Comparison of ENCODE assay signal across 14 cellular contexts in genomic region chr15:41282436-41282835, GRCh38. TPM values are rescaled to one million over a fixed set of nuclear protein-coding genes. Genes with fewer than 3 reads are reported as not detected.
DNase-seq lines count a peak whose midpoint lies in the region; ATAC-seq and TF ChIP-seq lines count a peak whose summit lies in the region.
"Not testable (repeated sequence)": the region's sequence is repeated elsewhere in the genome, so short reads cannot be mapped to it uniquely, and the experiment has no call there.
"Had no signal": no experiment of that assay in that cellular context is flagged by ENCODE, and none has a peak within 500 bp of the region (broad histone marks: within the 10 kb centered on the region; RNA-seq: fewer than 3 reads in every experiment).

No MANE protein-coding gene starts in this region.

- peaks cover 31 to 50% (median 45%) of the 10 kb centered on the region in 10 experiments for H3K4me1 ChIP-seq in BLaER1 treated with 17β-estradiol and CSF1 and Interleukin-3, amounts not matched to agents 10 nM and 100 nM

- not testable (repeated sequence) for H3K4me3 Mint-ChIP-seq in HFFc6
- H3K4me3 Mint-ChIP-seq in T-cell (peak overlapping the region; percentile 98 to 99 (median 99)), glutamatergic neuron (ENCODE audit: unreplicated experiment) (peak overlapping the region; percentile 90), nephron (peak overlapping the region; percentile 90 to 99 (median 95))
- peak overlapping the region; percentile 96 for H3K4me3 Mint-ChIP-seq in activated CD8-positive, alpha-beta T cell treated with anti-CD3 and anti-CD28 coated beads, Interleukin-2, amount 10 ng/mL, durations not matched to agents 7 days and 5 days
- H3K4me3 Mint-ChIP-seq in activated naive CD8-positive, alpha-beta T cell treated with anti-CD3 and anti-CD28 coated beads, Interleukin-2, amount 50 U/mL, for 24 hours: peak overlapping the region; percentile 99
- H3K4me3 Mint-ChIP-seq in stimulated activated naive CD8-positive, alpha-beta T cell treated with anti-CD3 and anti-CD28 coated beads, Interleukin-15, Interleukin-2, amounts not matched to agents 100 ng/mL and 50 ng/mL, for 24 hours: peak overlapping the region; percentile 100

- CTCF ChIA-PET in T-cell (lab: Charles Lee): interaction anchor here in 1 of 2 donors (1.4 kb wide), 1 partner anchor 51 kb away, joined by 4 read pairs; the partner anchor contains the start of gene CHP1
- CTCF ChIA-PET in activated CD8-positive, alpha-beta T cell treated with anti-CD3 and anti-CD28 coated beads, Interleukin-2, amount 10 ng/mL, durations not matched to agents 7 days and 5 days (lab: Charles Lee): interaction anchor here (1.3 kb wide), 1 partner anchor 50 kb away, joined by 4 read pairs; the partner anchor contains the start of genes NUSAP1 and OIP5

- peak overlapping the region in 5 of 11 experiments; percentile 10 to 81 (median 77); a peak in 11 of 22 replicates for H3K4me2 ChIP-seq in BLaER1 treated with 17β-estradiol and CSF1 and Interleukin-3, amounts not matched to agents 10 nM and 100 nM

- not testable (repeated sequence) for H3K27me3 ChIP-seq in BLaER1 treated with 17β-estradiol and CSF1 and Interleukin-3, amounts not matched to agents 10 nM and 100 nM

- H3K4me1 Mint-ChIP-seq in HFFc6 (ENCODE audit: low read depth): peaks cover 52% of the 10 kb centered on the region
- peaks cover 36 to 45% (median 39%) of the 10 kb centered on the region in 3 donors for H3K4me1 Mint-ChIP-seq in T-cell
- H3K4me1 Mint-ChIP-seq in activated CD8-positive, alpha-beta T cell treated with anti-CD3 and anti-CD28 coated beads, Interleukin-2, amount 10 ng/mL, durations not matched to agents 7 days and 5 days (ENCODE audit: low read depth): peaks cover 38% of the 10 kb centered on the region
- peaks cover 40% of the 10 kb centered on the region for H3K4me1 Mint-ChIP-seq in activated naive CD8-positive, alpha-beta T cell treated with anti-CD3 and anti-CD28 coated beads, Interleukin-2, amount 50 U/mL, for 24 hours
- peaks cover 16% of the 10 kb centered on the region for H3K4me1 Mint-ChIP-seq in glutamatergic neuron (ENCODE audit: low read depth, unreplicated experiment)
- H3K4me1 Mint-ChIP-seq in nephron: peaks cover 18% of the 10 kb centered on the region
- H3K4me1 Mint-ChIP-seq in stimulated activated naive CD8-positive, alpha-beta T cell treated with anti-CD3 and anti-CD28 coated beads, Interleukin-15, Interleukin-2, amounts not matched to agents 100 ng/mL and 50 ng/mL, for 24 hours (ENCODE audit: low read depth): peaks cover 43% of the 10 kb centered on the region

- H4K20me1 ChIP-seq in BLaER1 treated with 17β-estradiol and CSF1 and Interleukin-3, amounts not matched to agents 10 nM and 100 nM: peaks cover 0 to 17% (median 5%) of the 10 kb centered on the region in 11 experiments; a peak in 11 of 22 replicates

- peaks cover 44% of the 10 kb centered on the region for H3K36me3 Mint-ChIP-seq in HFFc6 (ENCODE audit: low read depth)
- H3K36me3 Mint-ChIP-seq in T-cell: peaks cover 32% of the 10 kb centered on the region
- peaks cover 59% of the 10 kb centered on the region for H3K36me3 Mint-ChIP-seq in activated CD8-positive, alpha-beta T cell treated with anti-CD3 and anti-CD28 coated beads, Interleukin-2, amount 10 ng/mL, durations not matched to agents 7 days and 5 days (ENCODE audit: low read depth)
- H3K36me3 Mint-ChIP-seq in activated naive CD8-positive, alpha-beta T cell treated with anti-CD3 and anti-CD28 coated beads, Interleukin-2, amount 50 U/mL, for 24 hours (ENCODE audit: low read depth): peaks cover 38% of the 10 kb centered on the region
- not testable (repeated sequence) for H3K36me3 Mint-ChIP-seq in glutamatergic neuron (ENCODE audit: unreplicated experiment)
- H3K36me3 Mint-ChIP-seq in nephron (ENCODE audit: low read depth): peaks cover 40% of the 10 kb centered on the region
- H3K36me3 Mint-ChIP-seq in stimulated activated naive CD8-positive, alpha-beta T cell treated with anti-CD3 and anti-CD28 coated beads, Interleukin-15, Interleukin-2, amounts not matched to agents 100 ng/mL and 50 ng/mL, for 24 hours (ENCODE audit: low read depth): peaks cover 45% of the 10 kb centered on the region

- H3K9me3 Mint-ChIP-seq in HFFc6; T-cell; activated CD8-positive, alpha-beta T cell treated with anti-CD3 and anti-CD28 coated beads, Interleukin-2, amount 10 ng/mL, durations not matched to agents 7 days and 5 days (ENCODE audit: insufficient read depth); activated naive CD8-positive, alpha-beta T cell treated with anti-CD3 and anti-CD28 coated beads, Interleukin-2, amount 50 U/mL, for 24 hours; glutamatergic neuron (ENCODE audit: unreplicated experiment); nephron; stimulated activated naive CD8-positive, alpha-beta T cell treated with anti-CD3 and anti-CD28 coated beads, Interleukin-15, Interleukin-2, amounts not matched to agents 100 ng/mL and 50 ng/mL, for 24 hours: not testable (repeated sequence)

- POLR2A ChIA-PET in T-cell (lab: Charles Lee): not testable (repeated sequence)
- POLR2A ChIA-PET in activated CD8-positive, alpha-beta T cell treated with anti-CD3 and anti-CD28 coated beads, Interleukin-2, amount 10 ng/mL, durations not matched to agents 7 days and 5 days (lab: Charles Lee): interaction anchor here (0.6 to 1.9 kb wide), 3 partner anchors 50 to 539 kb away, joined by 3 to 12 read pairs (median 3); partner anchors contain the start of genes CHAC1, NUSAP1 and OIP5

- DNase-seq in HFFc6; T-cell; activated CD8-positive, alpha-beta T cell treated with anti-CD3 and anti-CD28 coated beads, Interleukin-2, amount 10 ng/mL, durations not matched to agents 7 days and 5 days; activated naive CD8-positive, alpha-beta T cell treated with anti-CD3 and anti-CD28 coated beads, Interleukin-2, amount 50 U/mL, for 24 hours; glutamatergic neuron: not testable (repeated sequence)

- TF ChIP-seq CTCF in HFFc6 (IDR thresholded peaks at IDR 0.05); glutamatergic neuron (IDR thresholded peaks at IDR 0.05; ENCODE audit: partially characterized antibody, unreplicated experiment); nephron (IDR thresholded peaks at IDR 0.05; ENCODE audit: unreplicated experiment in 3 of 3): not testable (repeated sequence)

- H3K4me3 ChIP-seq in BLaER1 treated with 17β-estradiol and CSF1 and Interleukin-3, amounts not matched to agents 10 nM and 100 nM: not testable (repeated sequence)

- not testable (repeated sequence) for H3K9me3 ChIP-seq in BLaER1 treated with 17β-estradiol and CSF1 and Interleukin-3, amounts not matched to agents 10 nM and 100 nM (replicated peaks in 1 of 11)

- not testable (repeated sequence) for H3K27me3 Mint-ChIP-seq in HFFc6 (ENCODE audit: insufficient read depth); T-cell; activated CD8-positive, alpha-beta T cell treated with anti-CD3 and anti-CD28 coated beads, Interleukin-2, amount 10 ng/mL, durations not matched to agents 7 days and 5 days (ENCODE audit: low read depth); activated naive CD8-positive, alpha-beta T cell treated with anti-CD3 and anti-CD28 coated beads, Interleukin-2, amount 50 U/mL, for 24 hours; glutamatergic neuron (ENCODE audit: unreplicated experiment); nephron (ENCODE audit: low read depth); stimulated activated naive CD8-positive, alpha-beta T cell treated with anti-CD3 and anti-CD28 coated beads, Interleukin-15, Interleukin-2, amounts not matched to agents 100 ng/mL and 50 ng/mL, for 24 hours

- peak overlapping the region in 2 of 11 experiments; percentile 33 to 96; a peak in 3 of 22 replicates for H3K9ac ChIP-seq in BLaER1 treated with 17β-estradiol and CSF1 and Interleukin-3, amounts not matched to agents 10 nM and 100 nM

- not testable (repeated sequence) for ATAC-seq in T-cell (replicated peaks in 1 of 4); activated CD8-positive, alpha-beta T cell treated with anti-CD3 and anti-CD28 coated beads, Interleukin-2, amount 10 ng/mL, durations not matched to agents 7 days and 5 days; activated naive CD8-positive, alpha-beta T cell treated with anti-CD3 and anti-CD28 coated beads, Interleukin-2, amount 50 U/mL, for 24 hours

- H3K27ac Mint-ChIP-seq in HFFc6 (peak overlapping the region; percentile 91), T-cell (peak overlapping the region; percentile 94 to 98), glutamatergic neuron (ENCODE audit: unreplicated experiment) (peak overlapping the region; percentile 89), nephron (peak overlapping the region; percentile 92 to 98 (median 92))
- H3K27ac Mint-ChIP-seq in activated CD8-positive, alpha-beta T cell treated with anti-CD3 and anti-CD28 coated beads, Interleukin-2, amount 10 ng/mL, durations not matched to agents 7 days and 5 days: peak overlapping the region; percentile 95
- H3K27ac Mint-ChIP-seq in activated naive CD8-positive, alpha-beta T cell treated with anti-CD3 and anti-CD28 coated beads, Interleukin-2, amount 50 U/mL, for 24 hours: peak overlapping the region; percentile 98
- H3K27ac Mint-ChIP-seq in stimulated activated naive CD8-positive, alpha-beta T cell treated with anti-CD3 and anti-CD28 coated beads, Interleukin-15, Interleukin-2, amounts not matched to agents 100 ng/mL and 50 ng/mL, for 24 hours: peak overlapping the region; percentile 99

- peaks cover 40 to 61% (median 46%) of the 10 kb centered on the region in 11 experiments for H3K36me3 ChIP-seq in BLaER1 treated with 17β-estradiol and CSF1 and Interleukin-3, amounts not matched to agents 10 nM and 100 nM

- peak overlapping the region in 7 of 11 experiments; percentile 15 to 96 (median 93); a peak in 11 of 22 replicates for H3K27ac ChIP-seq in BLaER1 treated with 17β-estradiol and CSF1 and Interleukin-3, amounts not matched to agents 10 nM and 100 nM

RNA-seq across cellular contexts. Expression of gene OIP5, which starts 50.0 kb away (rescaled TPM):
- 1 to 10 TPM; 4.1 to 8.0 (median 7.1) TPM for total RNA-seq in HFFc6 (2021; fragmentation: NEBNext Ultra II Directional; extraction: Animal tissue kit (Norgen Biotek cat#: 25700))
- total RNA-seq in T-cell (under 1 TPM in 3 of 5 donors, not detected in 2; 0.58 to 0.82 (median 0.70) TPM), glutamatergic neuron (ENCODE audit: unreplicated experiment) (1.5 TPM)
- total RNA-seq in activated CD8-positive, alpha-beta T cell treated with anti-CD3 and anti-CD28 coated beads, Interleukin-2, amount 10 ng/mL, durations not matched to agents 7 days and 5 days: 10 to 100 TPM; 22.8 to 23.8 TPM
- total RNA-seq: Right ventricle myocardium superior had no signal

RNA-seq across cellular contexts. Expression of gene NUSAP1, which starts 50.2 kb away (rescaled TPM):
- total RNA-seq in HFFc6 (2021; fragmentation: NEBNext Ultra II Directional; extraction: Animal tissue kit (Norgen Biotek cat#: 25700)): 10 to 100 TPM; 30.9 to 69.0 (median 63.6) TPM
- total RNA-seq in T-cell (1 to 10 TPM; 5.4 to 9.4 (median 7.0) TPM), glutamatergic neuron (ENCODE audit: unreplicated experiment) (19.3 TPM)
- total RNA-seq in activated CD8-positive, alpha-beta T cell treated with anti-CD3 and anti-CD28 coated beads, Interleukin-2, amount 10 ng/mL, durations not matched to agents 7 days and 5 days: 100 to 1,000 TPM; 281 to 287 TPM

RNA-seq across cellular contexts. Expression of gene CHP1, which starts 51.4 kb away (rescaled TPM):
- total RNA-seq in HFFc6 (2021; fragmentation: NEBNext Ultra II Directional; extraction: Animal tissue kit (Norgen Biotek cat#: 25700)): 100 to 1,000 TPM; 104 to 131 (median 117) TPM
- total RNA-seq in T-cell: 10 to 100 TPM; 20.5 to 34.4 (median 31.1) TPM
- 10 to 100 TPM; 62.2 to 62.8 TPM for total RNA-seq in activated CD8-positive, alpha-beta T cell treated with anti-CD3 and anti-CD28 coated beads, Interleukin-2, amount 10 ng/mL, durations not matched to agents 7 days and 5 days
- 65.6 TPM for total RNA-seq in glutamatergic neuron (ENCODE audit: unreplicated experiment)

RNA-seq across cellular contexts. Expression of gene EXD1, which starts 51.9 kb away (rescaled TPM):
- total RNA-seq in HFFc6 (2021; fragmentation: NEBNext Ultra II Directional; extraction: Animal tissue kit (Norgen Biotek cat#: 25700)): not detected
- not detected for total RNA-seq in T-cell
- not detected for total RNA-seq in activated CD8-positive, alpha-beta T cell treated with anti-CD3 and anti-CD28 coated beads, Interleukin-2, amount 10 ng/mL, durations not matched to agents 7 days and 5 days
- total RNA-seq in glutamatergic neuron (ENCODE audit: unreplicated experiment): not detected
- total RNA-seq: esophagus mucosa, hepatocyte, HT-29, Right ventricle myocardium superior, subcutaneous adipose tissue, upper lobe of right lung had no signal

Comparison
In these comparisons a context has a peak if more than half of its experiments do, and no peak if none do; other contexts are left out.
1. RNA of gene NUSAP1, which starts 50.2 kb away (total RNA-seq): 281 to 287 TPM in activated CD8-positive, alpha-beta T cell treated with anti-CD3 and anti-CD28 coated beads, Interleukin-2, amount 10 ng/mL, durations not matched to agents 7 days and 5 days; 30.9 to 69.0 TPM in HFFc6, 19.3 TPM in glutamatergic neuron (single experiment) and 5.4 to 9.4 TPM in T-cell; every median in the first group is over 4 times any median in the second.
2. Peak in every context shown above with its lines, with median percentiles within 50 percentile points of each other: H3K27ac Mint-ChIP-seq.